Comparison of ENCODE assay signal across 24 cellular contexts in the genomic region with DNA sequence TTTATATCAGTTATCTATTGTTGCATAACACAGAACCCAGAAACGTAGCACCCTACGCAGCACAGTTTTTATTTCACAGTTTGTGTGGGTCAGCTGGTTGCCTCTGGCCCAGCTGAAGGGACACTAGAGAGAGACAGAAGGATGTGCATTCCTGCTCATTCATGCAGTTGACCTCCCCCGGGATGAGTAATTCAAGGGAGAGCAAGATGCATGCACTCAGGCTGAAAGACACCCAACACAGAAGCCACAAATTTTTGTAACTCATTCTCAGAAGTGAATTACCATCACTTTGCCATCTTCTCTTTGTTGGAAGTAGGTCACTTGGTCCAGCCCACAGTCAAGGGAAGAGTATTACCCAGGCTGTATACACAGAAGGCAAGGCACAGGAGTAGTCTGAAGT.
DNase-seq lines count a peak whose midpoint lies in the region; ATAC-seq and TF ChIP-seq lines count a peak whose summit lies in the region.
"Had no signal": no experiment of that assay in that cellular context is flagged by ENCODE, and none has a peak within 500 bp of the region (broad histone marks: within the 10 kb centered on the region; RNA-seq: fewer than 3 reads in every experiment).

No MANE protein-coding gene starts in this region.

- ATAC-seq in activated T-helper 17 cell treated with anti-CD3 and anti-CD28 coated beads, Interleukin-2, amount 50 U/mL, for 72 hours (replicated peaks): no peak
- ATAC-seq in GM18505 (IDR thresholded peaks at IDR 0.05; ENCODE audit: unreplicated experiment): no peak
- ATAC-seq: A549; effector memory CD8-positive, alpha-beta T cell; left colon; right cardiac atrium had no signal

- H3K27me3 Mint-ChIP-seq in CD4-positive, alpha-beta memory T cell: peaks cover 5 to 8% of the 10 kb centered on the region in 2 donors
- H3K27me3 Mint-ChIP-seq in activated T-helper 17 cell treated with anti-CD3 and anti-CD28 coated beads, Interleukin-2, amount 50 U/mL, for 72 hours: peaks cover 16% of the 10 kb centered on the region

- POLR2A ChIA-PET in CD4-positive, alpha-beta memory T cell (lab: Charles Lee; ENCODE audit: partially characterized antibody): no interaction called here

- no peak overlapping the region for H3K27ac ChIP-seq in brain microvascular endothelial cell
- no peak overlapping the region for H3K27ac ChIP-seq in CD4-positive, alpha-beta memory T cell (ENCODE audit: low read depth, low read length)
- H3K27ac ChIP-seq: A549, KMS-11, SK-N-MC, thyroid gland had no signal

- intact Hi-C loops in CD4-positive, alpha-beta memory T cell (cut with micrococcal nuclease): no loop called here

- no peaks in the 10 kb centered on the region for H3K4me1 Mint-ChIP-seq in CD4-positive, alpha-beta memory T cell
- H3K4me1 Mint-ChIP-seq in activated T-helper 17 cell treated with anti-CD3 and anti-CD28 coated beads, Interleukin-2, amount 50 U/mL, for 72 hours: no peaks in the 10 kb centered on the region

- H3K4me3 Mint-ChIP-seq in CD4-positive, alpha-beta memory T cell: no peak overlapping the region
- H3K4me3 Mint-ChIP-seq in activated T-helper 17 cell treated with anti-CD3 and anti-CD28 coated beads, Interleukin-2, amount 50 U/mL, for 72 hours: no peak overlapping the region
- H3K4me3 Mint-ChIP-seq: CD4-positive, alpha-beta T cell; effector memory CD8-positive, alpha-beta T cell had no signal

- no peaks in the 10 kb centered on the region for H3K36me3 ChIP-seq in brain microvascular endothelial cell (replicated peaks)
- no peaks in the 10 kb centered on the region for H3K36me3 ChIP-seq in CD4-positive, alpha-beta memory T cell (ENCODE audit: insufficient read depth, low read length)
- H3K36me3 ChIP-seq: thyroid gland had no signal

- CTCF ChIA-PET in CD4-positive, alpha-beta memory T cell (lab: Charles Lee; ENCODE audit: partially characterized antibody): interaction anchor here (2.4 kb wide), 1 partner anchor 10 kb away, joined by 5 read pairs; no protein-coding TSS in a partner anchor

- H3K4me3 ChIP-seq in AG10803 (ENCODE audit: low read length): no peak overlapping the region
- no peak overlapping the region for H3K4me3 ChIP-seq in brain microvascular endothelial cell (ENCODE audit: low read depth, low read length)
- H3K4me3 ChIP-seq in CD4-positive, alpha-beta memory T cell (ENCODE audit: low read length in 2 of 2): no peak overlapping the region
- H3K4me3 ChIP-seq: A549, SK-N-MC, thyroid gland had no signal

- H3K27me3 ChIP-seq in brain microvascular endothelial cell (replicated peaks): no peaks in the 10 kb centered on the region
- H3K27me3 ChIP-seq in CD4-positive, alpha-beta memory T cell (ENCODE audit: insufficient read depth, low read length): no peaks in the 10 kb centered on the region
- H3K27me3 ChIP-seq: thyroid gland had no signal

- no peak for TF ChIP-seq CTCF in AG10803 (conservative IDR thresholded peaks at IDR 0.05; ENCODE audit: low read length)
- TF ChIP-seq CTCF in brain microvascular endothelial cell (IDR thresholded peaks at IDR 0.05; ENCODE audit: low read depth, low read length, missing control alignments): no peak

- in situ Hi-C loops in brain microvascular endothelial cell (cut with HindIII; ENCODE audit: low pct_ligation_motif_present, low sequenced_read_pairs): no loop called here

- TF ChIP-seq POLR2A in GM18505 (IDR thresholded peaks at IDR 0.05; ENCODE audit: borderline replicate concordance, extremely low read depth, insufficient read depth, insufficient read length): no peak

- DNase-seq in AG10803 (ENCODE audit: low read depth): peak; percentile 58
- DNase-seq in HS-5 (ENCODE audit: low read depth): peak; percentile 13
- DNase-seq in brain microvascular endothelial cell: peak; percentile 57
- peak; percentile 85 for DNase-seq in left kidney (ENCODE audit: low read depth, low spot score)
- DNase-seq in CD4-positive, alpha-beta memory T cell: no peak
- DNase-seq in central memory CD4-positive, alpha-beta T cell: no peak
- DNase-seq: activated CD4-positive, alpha-beta T cell treated with anti-CD3 and anti-CD28 coated beads for 1 hour; CD4-positive, alpha-beta T cell; DND-41; effector memory CD8-positive, alpha-beta T cell; HCEC 1CT; hippocampal formation; left colon; NCI-H1092; NCI-H774; nucleus accumbens; right cardiac atrium; stimulated activated naive CD4-positive, alpha-beta T cell; thyroid gland had no signal

- H3K9me3 Mint-ChIP-seq in CD4-positive, alpha-beta memory T cell: peaks cover 0 to 4% (median 0%) of the 10 kb centered on the region in 8 donors
- H3K9me3 Mint-ChIP-seq in activated T-helper 17 cell treated with anti-CD3 and anti-CD28 coated beads, Interleukin-2, amount 50 U/mL, for 72 hours: no peaks in the 10 kb centered on the region
- H3K9me3 Mint-ChIP-seq: CD4-positive, alpha-beta T cell; effector memory CD8-positive, alpha-beta T cell had no signal

- H3K27ac Mint-ChIP-seq in CD4-positive, alpha-beta memory T cell: no peak overlapping the region
- H3K27ac Mint-ChIP-seq in activated T-helper 17 cell treated with anti-CD3 and anti-CD28 coated beads, Interleukin-2, amount 50 U/mL, for 72 hours: no peak overlapping the region
- H3K27ac Mint-ChIP-seq: CD4-positive, alpha-beta T cell; effector memory CD8-positive, alpha-beta T cell had no signal

- H3K9me3 ChIP-seq in CD4-positive, alpha-beta memory T cell (ENCODE audit: control insufficient read depth in 1 of 2, low read length in 2 of 2): no peaks in the 10 kb centered on the region
- H3K9me3 ChIP-seq: A549, thyroid gland had no signal

- no peaks in the 10 kb centered on the region for H3K36me3 Mint-ChIP-seq in CD4-positive, alpha-beta memory T cell
- H3K36me3 Mint-ChIP-seq in activated T-helper 17 cell treated with anti-CD3 and anti-CD28 coated beads, Interleukin-2, amount 50 U/mL, for 72 hours (ENCODE audit: low read depth): no peaks in the 10 kb centered on the region

- no peaks in the 10 kb centered on the region for H3K4me1 ChIP-seq in CD4-positive, alpha-beta memory T cell (ENCODE audit: insufficient read depth, low read length)
- H3K4me1 ChIP-seq: A549 had no signal

Comparison
In these comparisons a context has a peak if more than half of its experiments do, and no peak if none do; other contexts are left out.
1. DNase-seq: peak in AG10803 (single experiment), HS-5 (single experiment), brain microvascular endothelial cell (single experiment) and left kidney (single experiment); none in CD4-positive, alpha-beta memory T cell (0 of 5) and central memory CD4-positive, alpha-beta T cell (single experiment).